Comparison of ENCODE assay signal across 17 cellular contexts in genomic region chr18:58215005-58215404, GRCh38.
"Had no signal": no experiment of that assay in that cellular context is flagged by ENCODE, and none has a peak within 500 bp of the region (broad histone marks: within the 10 kb centered on the region; RNA-seq: fewer than 3 reads in every experiment).

No MANE protein-coding gene starts in this region.

- DNase-seq: activated CD4-positive, alpha-beta memory T cell treated with anti-CD3 and anti-CD28 coated beads, Interleukin-2, amount 10 ng/mL, durations not matched to agents 7 days and 5 days; activated CD8-positive, alpha-beta memory T cell treated with anti-CD3 and anti-CD28 coated beads, Interleukin-2, amount 50 U/mL, for 4 hours; activated gamma-delta T cell treated with Interleukin-2 at 50 U/mL for 16 hours; activated naive CD8-positive, alpha-beta T cell treated with anti-CD3 and anti-CD28 coated beads, Interleukin-2, amount 10 ng/mL, durations not matched to agents 7 days and 5 days; activated T-cell treated with anti-CD3 and anti-CD28 coated beads, Interleukin-2, amount 50 U/mL, for 72 hours; anterior cingulate cortex; effector CD4-positive, alpha-beta T cell; lower lobe of right lung; nucleus accumbens; right lobe of liver; stimulated activated CD4-positive, alpha-beta T cell treated with anti-CD3 and anti-CD28 coated beads, Interleukin-2, amount 100 ng/mL, for 24 hours; stimulated activated naive CD4-positive, alpha-beta T cell treated with Interleukin-2 at 50 U/mL for 16 hours; T-helper 9 cell had no signal

- H3K36me3 Mint-ChIP-seq: activated naive CD8-positive, alpha-beta T cell treated with anti-CD3 and anti-CD28 coated beads, Interleukin-2, amount 10 ng/mL, durations not matched to agents 7 days and 5 days; natural killer cell treated with Interleukin-12 subunit alpha and Interleukin-12 subunit beta and Interleukin-15 and Interleukin-18, amount 100 ng/mL, for 72 hours had no signal

- H3K36me3 ChIP-seq: cardiac muscle cell, gastroesophageal sphincter, lower lobe of right lung, prostate gland, right lobe of liver had no signal

- H3K9me3 Mint-ChIP-seq: activated CD4-positive, alpha-beta memory T cell treated with anti-CD3 and anti-CD28 coated beads, Interleukin-2, amount 10 ng/mL, durations not matched to agents 7 days and 5 days; activated T-cell treated with anti-CD3 and anti-CD28 coated beads, Interleukin-2, amount 50 U/mL, for 72 hours; natural killer cell treated with Interleukin-12 subunit alpha and Interleukin-12 subunit beta and Interleukin-15 and Interleukin-18, amount 100 ng/mL, for 72 hours had no signal

- H3K27ac Mint-ChIP-seq: activated CD4-positive, alpha-beta memory T cell treated with anti-CD3 and anti-CD28 coated beads, Interleukin-2, amount 10 ng/mL, durations not matched to agents 7 days and 5 days; activated naive CD8-positive, alpha-beta T cell treated with anti-CD3 and anti-CD28 coated beads, Interleukin-2, amount 10 ng/mL, durations not matched to agents 7 days and 5 days; activated T-cell treated with anti-CD3 and anti-CD28 coated beads, Interleukin-2, amount 50 U/mL, for 72 hours; natural killer cell treated with Interleukin-12 subunit alpha and Interleukin-12 subunit beta and Interleukin-15 and Interleukin-18, amount 100 ng/mL, for 72 hours had no signal

- H3K27me3 ChIP-seq: cardiac muscle cell, gastroesophageal sphincter, right lobe of liver had no signal

- H3K9me3 ChIP-seq: gastroesophageal sphincter, lower lobe of right lung, prostate gland, right lobe of liver had no signal

- H3K4me1 ChIP-seq: prostate gland, right lobe of liver had no signal

- ATAC-seq: activated T-cell treated with anti-CD3 and anti-CD28 coated beads, Interleukin-2, amount 50 U/mL, for 72 hours; gastroesophageal sphincter; lower lobe of right lung; natural killer cell treated with Interleukin-12 subunit alpha and Interleukin-12 subunit beta and Interleukin-15 and Interleukin-18, amount 100 ng/mL, for 72 hours had no signal

- H3K4me3 Mint-ChIP-seq: activated CD4-positive, alpha-beta memory T cell treated with anti-CD3 and anti-CD28 coated beads, Interleukin-2, amount 10 ng/mL, durations not matched to agents 7 days and 5 days; activated naive CD8-positive, alpha-beta T cell treated with anti-CD3 and anti-CD28 coated beads, Interleukin-2, amount 10 ng/mL, durations not matched to agents 7 days and 5 days; activated T-cell treated with anti-CD3 and anti-CD28 coated beads, Interleukin-2, amount 50 U/mL, for 72 hours; natural killer cell treated with Interleukin-12 subunit alpha and Interleukin-12 subunit beta and Interleukin-15 and Interleukin-18, amount 100 ng/mL, for 72 hours had no signal

- H3K4me3 ChIP-seq: cardiac muscle cell, gastroesophageal sphincter, lower lobe of right lung, prostate gland, right lobe of liver had no signal

- H3K27ac ChIP-seq: cardiac muscle cell, gastroesophageal sphincter, lower lobe of right lung, right lobe of liver had no signal
